In genomic region chr1:159009704-159010361, GRCh38 we compare ENCODE assay signal across 8 cellular contexts. TPM values are rescaled to one million over a fixed set of nuclear protein-coding genes. Genes with fewer than 3 reads are reported as not detected.
DNase-seq lines count a peak whose midpoint lies in the region; ATAC-seq and TF ChIP-seq lines count a peak whose summit lies in the region.

TSS of gene IFI16 (plus strand) at chr1:159009907. CDS start at chr1:159014681, 4,774 bp downstream.

- 12 to 38% methylated on average over 4 to 5 of the region's 5 CpGs for WGBS in gastroesophageal sphincter (ENCODE audit: low coverage in 1 of 2), 2 donors

- TF ChIP-seq EP300 in gastroesophageal sphincter (IDR thresholded peaks at IDR 0.05) = no peak

- BruUV-seq in PC-9 (replicated peaks; lab: Mats Ljungman, UMichigan) = TSS peak; percentile 55

- H3K9me2 ChIP-seq in PC-9 (ENCODE audit: insufficient read depth) = no peaks in the 10 kb centered on the region

- H3F3A ChIP-seq in PC-9 (ENCODE audit: insufficient read depth, low read depth) = no peaks in the 10 kb centered on the region; the same call in 1 of the 2 replicates

- DNase-seq in A172 (ENCODE audit: low spot score) (peak; percentile 92), PC-9 (peak in 1 of 2 experiments; percentile 34), posterior vena cava (ENCODE audit: low spot score) (no peak), NCI-H82 treated with DMSO at 0.1 percent for 48 hours (lab: John Stamatoyannopoulos, UW; ENCODE audit: unreplicated experiment) (no peak)
- peak; percentile 53 for DNase-seq in activated naive CD4-positive, alpha-beta T cell treated with anti-CD3 and anti-CD28 coated beads, Interleukin-2, amount 50 U/mL, for 16 hours

- H3K9me3 ChIP-seq in PC-9 (ENCODE audit: insufficient read depth, low read depth) = no peaks in the 10 kb centered on the region
- H3K9me3 ChIP-seq in gastroesophageal sphincter = no peaks in the 10 kb centered on the region

- no peak within 1 kb of the TSS for H3K4me2 ChIP-seq in PC-9

- ATAC-seq in GM18511 (IDR thresholded peaks at IDR 0.05; ENCODE audit: unreplicated experiment) (peak; percentile 62), HG03039 (IDR thresholded peaks at IDR 0.05; ENCODE audit: unreplicated experiment) (peak; percentile 67), gastroesophageal sphincter (peak; percentile 92)

- H3K27me3 ChIP-seq in PC-9 (ENCODE audit: insufficient read depth, low read depth) (0 out of 2 replicates have a peak, but pooled peaks cover 6% of the 10 kb centered on the region), gastroesophageal sphincter (no peaks in the 10 kb centered on the region)

- H3K36me3 ChIP-seq in PC-9 (ENCODE audit: low read depth) (no peaks in the 10 kb centered on the region), gastroesophageal sphincter (no peaks in the 10 kb centered on the region)

- peak within 1 kb of the TSS; percentile 2; the same call in 1 of the 2 replicates for H2AFZ ChIP-seq in PC-9

- intact Hi-C loops in PC-9 (cut with micrococcal nuclease; ENCODE audit: unreplicated experiment) (loop anchor here (10.0 kb wide), 1 partner anchor 1045 kb away; no protein-coding TSS in a partner anchor), posterior vena cava (cut with DNase I) (no loop called here)

- TF ChIP-seq CTCF in PC-9 (conservative IDR thresholded peaks at IDR 0.05) (no peak), gastroesophageal sphincter (IDR thresholded peaks at IDR 0.05) (no peak)

- CTCF ChIA-PET in PC-9 (lab: Charles Lee) = no interaction called here

- H3K79me2 ChIP-seq in PC-9 (ENCODE audit: low read depth) = no peaks in the 10 kb centered on the region

- H3K4me1 ChIP-seq in PC-9 (replicated peaks; ENCODE audit: insufficient read depth) (no peaks in the 10 kb centered on the region), gastroesophageal sphincter (peaks cover 0 to 13% (median 0%) of the 10 kb centered on the region in 3 donors)

- H4K20me1 ChIP-seq in PC-9 (ENCODE audit: insufficient read depth) = no peaks in the 10 kb centered on the region

- H3K27ac ChIP-seq in PC-9 = no peak within 1 kb of the TSS
- peak within 1 kb of the TSS; percentile 72 to 82 (median 78) for H3K27ac ChIP-seq in gastroesophageal sphincter

- POLR2A ChIA-PET in PC-9 (lab: Charles Lee; ENCODE audit: unreplicated experiment) = interaction anchor here (0.7 kb wide), 1 partner anchor 191 kb away, joined by 5 read pairs; no protein-coding TSS in a partner anchor

- TF ChIP-seq POLR2A in gastroesophageal sphincter (IDR thresholded peaks at IDR 0.05) = peak in 1 of 2 donors; percentile 36

- H3K4me3 ChIP-seq in PC-9 (no peak within 1 kb of the TSS), gastroesophageal sphincter (peak within 1 kb of the TSS; percentile 48 to 71)

RNA-seq across cellular contexts. Expression of gene IFI16, which starts in this region (rescaled TPM):
- 52.3 and 58.7 TPM in 2 replicates for total RNA-seq in A172 (2014; rRNA removed; shearing (Covaris generic))
- 18.5 and 31.3 TPM in 2 replicates for total RNA-seq in PC-9 (2021)
- 10 to 100 TPM; 25.2 to 73.4 (median 47.5) TPM for total RNA-seq in gastroesophageal sphincter
- 10 to 100 TPM; 99.0 to 99.6 TPM for total RNA-seq in posterior vena cava

Comparison
In these comparisons a context has a peak if more than half of its experiments do, and no peak if none do; other contexts are left out.
1. DNase-seq: peak in A172 (single experiment) and activated naive CD4-positive, alpha-beta T cell treated with anti-CD3 and anti-CD28 coated beads, Interleukin-2, amount 50 U/mL, for 16 hours (single experiment); none in posterior vena cava (single experiment) and NCI-H82 treated with DMSO at 0.1 percent for 48 hours (single experiment).
2. Peak in every context shown above with its lines, with median percentiles within 50 percentile points of each other: ATAC-seq.